Comparison of ENCODE assay signal across 2 cellular contexts in the genomic region with DNA sequence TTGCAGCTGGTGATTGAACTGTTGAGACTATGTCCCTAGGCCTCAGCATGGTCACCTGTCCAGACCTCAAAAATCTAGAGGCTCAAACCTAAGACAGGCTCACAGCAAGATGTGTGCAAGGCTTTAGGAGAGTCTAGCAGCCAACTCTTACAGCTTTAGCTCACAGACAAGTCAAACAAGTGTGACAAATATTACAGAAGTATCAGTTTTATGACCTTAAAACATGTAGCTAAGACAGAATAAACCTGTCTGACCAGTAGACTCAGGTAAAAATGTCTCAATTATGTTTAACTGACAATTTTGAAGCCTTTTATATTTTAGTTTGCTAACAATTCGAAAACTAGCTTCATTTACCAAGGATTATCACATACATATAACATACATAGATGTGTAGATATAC.
TF ChIP-seq lines count a peak whose summit lies in the region.

No MANE protein-coding gene starts in this region.

TF ChIP-seq in HEK293, 187 proteins besides CTCF, POLR2A, EP300 and RAD21 (continued from another document):
- TF ChIP-seq, protein P1, sequence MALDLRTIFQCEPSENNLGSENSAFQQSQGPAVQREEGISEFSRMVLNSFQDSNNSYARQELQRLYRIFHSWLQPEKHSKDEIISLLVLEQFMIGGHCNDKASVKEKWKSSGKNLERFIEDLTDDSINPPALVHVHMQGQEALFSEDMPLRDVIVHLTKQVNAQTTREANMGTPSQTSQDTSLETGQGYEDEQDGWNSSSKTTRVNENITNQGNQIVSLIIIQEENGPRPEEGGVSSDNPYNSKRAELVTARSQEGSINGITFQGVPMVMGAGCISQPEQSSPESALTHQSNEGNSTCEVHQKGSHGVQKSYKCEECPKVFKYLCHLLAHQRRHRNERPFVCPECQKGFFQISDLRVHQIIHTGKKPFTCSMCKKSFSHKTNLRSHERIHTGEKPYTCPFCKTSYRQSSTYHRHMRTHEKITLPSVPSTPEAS (tag by site-specific recombination; IDR thresholded peaks at IDR 0.05), result no peak
- TF ChIP-seq HOXD13 (CRISPR knock-in tag; IDR thresholded peaks at IDR 0.05; ENCODE audit: borderline replicate concordance) (no peak), ZNF426 (tag by site-specific recombination; IDR thresholded peaks at IDR 0.05) (no peak), ZNF624 (tag by site-specific recombination; IDR thresholded peaks at IDR 0.05) (no peak), TRIM28 (IDR thresholded peaks at IDR 0.05; ENCODE audit: borderline replicate concordance, low read length) (peak; percentile 98)

TF ChIP-seq in K562, 482 proteins besides CTCF, POLR2A, EP300 and RAD21 (continued from another document):
- TF ChIP-seq HNRNPH1 (optimal IDR thresholded peaks at IDR 0.05; ENCODE audit: low read depth, low read length), result no peak
- TF ChIP-seq, protein P2, sequence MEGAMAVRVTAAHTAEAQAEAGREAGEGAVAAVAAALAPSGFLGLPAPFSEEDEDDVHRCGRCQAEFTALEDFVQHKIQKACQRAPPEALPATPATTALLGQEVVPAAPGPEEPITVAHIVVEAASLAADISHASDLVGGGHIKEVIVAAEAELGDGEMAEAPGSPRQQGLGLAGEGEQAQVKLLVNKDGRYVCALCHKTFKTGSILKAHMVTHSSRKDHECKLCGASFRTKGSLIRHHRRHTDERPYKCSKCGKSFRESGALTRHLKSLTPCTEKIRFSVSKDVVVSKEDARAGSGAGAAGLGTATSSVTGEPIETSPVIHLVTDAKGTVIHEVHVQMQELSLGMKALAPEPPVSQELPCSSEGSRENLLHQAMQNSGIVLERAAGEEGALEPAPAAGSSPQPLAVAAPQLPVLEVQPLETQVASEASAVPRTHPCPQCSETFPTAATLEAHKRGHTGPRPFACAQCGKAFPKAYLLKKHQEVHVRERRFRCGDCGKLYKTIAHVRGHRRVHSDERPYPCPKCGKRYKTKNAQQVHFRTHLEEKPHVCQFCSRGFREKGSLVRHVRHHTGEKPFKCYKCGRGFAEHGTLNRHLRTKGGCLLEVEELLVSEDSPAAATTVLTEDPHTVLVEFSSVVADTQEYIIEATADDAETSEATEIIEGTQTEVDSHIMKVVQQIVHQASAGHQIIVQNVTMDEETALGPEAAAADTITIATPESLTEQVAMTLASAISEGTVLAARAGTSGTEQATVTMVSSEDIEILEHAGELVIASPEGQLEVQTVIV (CRISPR knock-in tag; IDR thresholded peaks at IDR 0.05; ENCODE audit: borderline replicate concordance), result no peak
- TF ChIP-seq, protein P3, sequence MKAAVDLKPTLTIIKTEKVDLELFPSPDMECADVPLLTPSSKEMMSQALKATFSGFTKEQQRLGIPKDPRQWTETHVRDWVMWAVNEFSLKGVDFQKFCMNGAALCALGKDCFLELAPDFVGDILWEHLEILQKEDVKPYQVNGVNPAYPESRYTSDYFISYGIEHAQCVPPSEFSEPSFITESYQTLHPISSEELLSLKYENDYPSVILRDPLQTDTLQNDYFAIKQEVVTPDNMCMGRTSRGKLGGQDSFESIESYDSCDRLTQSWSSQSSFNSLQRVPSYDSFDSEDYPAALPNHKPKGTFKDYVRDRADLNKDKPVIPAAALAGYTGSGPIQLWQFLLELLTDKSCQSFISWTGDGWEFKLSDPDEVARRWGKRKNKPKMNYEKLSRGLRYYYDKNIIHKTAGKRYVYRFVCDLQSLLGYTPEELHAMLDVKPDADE (conservative IDR thresholded peaks at IDR 0.05; ENCODE audit: control insufficient read depth, low read depth, low read length), result no peak
- TF ChIP-seq ZNF133 (CRISPR knock-in tag; IDR thresholded peaks at IDR 0.05), result no peak
- TF ChIP-seq, protein P4, sequence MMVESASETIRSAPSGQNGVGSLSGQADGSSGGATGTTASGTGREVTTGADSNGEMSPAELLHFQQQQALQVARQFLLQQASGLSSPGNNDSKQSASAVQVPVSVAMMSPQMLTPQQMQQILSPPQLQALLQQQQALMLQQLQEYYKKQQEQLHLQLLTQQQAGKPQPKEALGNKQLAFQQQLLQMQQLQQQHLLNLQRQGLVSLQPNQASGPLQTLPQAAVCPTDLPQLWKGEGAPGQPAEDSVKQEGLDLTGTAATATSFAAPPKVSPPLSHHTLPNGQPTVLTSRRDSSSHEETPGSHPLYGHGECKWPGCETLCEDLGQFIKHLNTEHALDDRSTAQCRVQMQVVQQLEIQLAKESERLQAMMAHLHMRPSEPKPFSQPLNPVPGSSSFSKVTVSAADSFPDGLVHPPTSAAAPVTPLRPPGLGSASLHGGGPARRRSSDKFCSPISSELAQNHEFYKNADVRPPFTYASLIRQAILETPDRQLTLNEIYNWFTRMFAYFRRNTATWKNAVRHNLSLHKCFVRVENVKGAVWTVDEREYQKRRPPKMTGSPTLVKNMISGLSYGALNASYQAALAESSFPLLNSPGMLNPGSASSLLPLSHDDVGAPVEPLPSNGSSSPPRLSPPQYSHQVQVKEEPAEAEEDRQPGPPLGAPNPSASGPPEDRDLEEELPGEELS (CRISPR knock-in tag; IDR thresholded peaks at IDR 0.05; ENCODE audit: borderline replicate concordance), result no peak
- TF ChIP-seq POLR2AphosphoS2 (IDR thresholded peaks at IDR 0.05; ENCODE audit: low read length), result no peak
- TF ChIP-seq RB1 (IDR thresholded peaks at IDR 0.05; ENCODE audit: low read depth), result no peak
- TF ChIP-seq, protein P5, sequence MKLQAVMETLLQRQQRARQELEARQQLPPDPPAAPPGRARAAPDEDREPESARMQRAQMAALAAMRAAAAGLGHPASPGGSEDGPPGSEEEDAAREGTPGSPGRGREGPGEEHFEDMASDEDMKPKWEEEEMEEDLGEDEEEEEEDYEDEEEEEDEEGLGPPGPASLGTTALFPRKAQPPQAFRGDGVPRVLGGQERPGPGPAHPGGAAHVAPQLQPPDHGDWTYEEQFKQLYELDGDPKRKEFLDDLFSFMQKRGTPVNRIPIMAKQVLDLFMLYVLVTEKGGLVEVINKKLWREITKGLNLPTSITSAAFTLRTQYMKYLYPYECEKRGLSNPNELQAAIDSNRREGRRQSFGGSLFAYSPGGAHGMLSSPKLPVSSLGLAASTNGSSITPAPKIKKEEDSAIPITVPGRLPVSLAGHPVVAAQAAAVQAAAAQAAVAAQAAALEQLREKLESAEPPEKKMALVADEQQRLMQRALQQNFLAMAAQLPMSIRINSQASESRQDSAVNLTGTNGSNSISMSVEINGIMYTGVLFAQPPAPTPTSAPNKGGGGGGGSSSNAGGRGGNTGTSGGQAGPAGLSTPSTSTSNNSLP (IDR thresholded peaks at IDR 0.05; ENCODE audit: borderline replicate concordance, low read depth, low read length), result no peak
- TF ChIP-seq, protein P6, sequence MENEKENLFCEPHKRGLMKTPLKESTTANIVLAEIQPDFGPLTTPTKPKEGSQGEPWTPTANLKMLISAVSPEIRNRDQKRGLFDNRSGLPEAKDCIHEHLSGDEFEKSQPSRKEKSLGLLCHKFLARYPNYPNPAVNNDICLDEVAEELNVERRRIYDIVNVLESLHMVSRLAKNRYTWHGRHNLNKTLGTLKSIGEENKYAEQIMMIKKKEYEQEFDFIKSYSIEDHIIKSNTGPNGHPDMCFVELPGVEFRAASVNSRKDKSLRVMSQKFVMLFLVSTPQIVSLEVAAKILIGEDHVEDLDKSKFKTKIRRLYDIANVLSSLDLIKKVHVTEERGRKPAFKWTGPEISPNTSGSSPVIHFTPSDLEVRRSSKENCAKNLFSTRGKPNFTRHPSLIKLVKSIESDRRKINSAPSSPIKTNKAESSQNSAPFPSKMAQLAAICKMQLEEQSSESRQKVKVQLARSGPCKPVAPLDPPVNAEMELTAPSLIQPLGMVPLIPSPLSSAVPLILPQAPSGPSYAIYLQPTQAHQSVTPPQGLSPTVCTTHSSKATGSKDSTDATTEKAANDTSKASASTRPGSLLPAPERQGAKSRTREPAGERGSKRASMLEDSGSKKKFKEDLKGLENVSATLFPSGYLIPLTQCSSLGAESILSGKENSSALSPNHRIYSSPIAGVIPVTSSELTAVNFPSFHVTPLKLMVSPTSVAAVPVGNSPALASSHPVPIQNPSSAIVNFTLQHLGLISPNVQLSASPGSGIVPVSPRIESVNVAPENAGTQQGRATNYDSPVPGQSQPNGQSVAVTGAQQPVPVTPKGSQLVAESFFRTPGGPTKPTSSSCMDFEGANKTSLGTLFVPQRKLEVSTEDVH (IDR thresholded peaks at IDR 0.05; ENCODE audit: low read depth, partially characterized antibody), result no peak
- TF ChIP-seq, protein P7, sequence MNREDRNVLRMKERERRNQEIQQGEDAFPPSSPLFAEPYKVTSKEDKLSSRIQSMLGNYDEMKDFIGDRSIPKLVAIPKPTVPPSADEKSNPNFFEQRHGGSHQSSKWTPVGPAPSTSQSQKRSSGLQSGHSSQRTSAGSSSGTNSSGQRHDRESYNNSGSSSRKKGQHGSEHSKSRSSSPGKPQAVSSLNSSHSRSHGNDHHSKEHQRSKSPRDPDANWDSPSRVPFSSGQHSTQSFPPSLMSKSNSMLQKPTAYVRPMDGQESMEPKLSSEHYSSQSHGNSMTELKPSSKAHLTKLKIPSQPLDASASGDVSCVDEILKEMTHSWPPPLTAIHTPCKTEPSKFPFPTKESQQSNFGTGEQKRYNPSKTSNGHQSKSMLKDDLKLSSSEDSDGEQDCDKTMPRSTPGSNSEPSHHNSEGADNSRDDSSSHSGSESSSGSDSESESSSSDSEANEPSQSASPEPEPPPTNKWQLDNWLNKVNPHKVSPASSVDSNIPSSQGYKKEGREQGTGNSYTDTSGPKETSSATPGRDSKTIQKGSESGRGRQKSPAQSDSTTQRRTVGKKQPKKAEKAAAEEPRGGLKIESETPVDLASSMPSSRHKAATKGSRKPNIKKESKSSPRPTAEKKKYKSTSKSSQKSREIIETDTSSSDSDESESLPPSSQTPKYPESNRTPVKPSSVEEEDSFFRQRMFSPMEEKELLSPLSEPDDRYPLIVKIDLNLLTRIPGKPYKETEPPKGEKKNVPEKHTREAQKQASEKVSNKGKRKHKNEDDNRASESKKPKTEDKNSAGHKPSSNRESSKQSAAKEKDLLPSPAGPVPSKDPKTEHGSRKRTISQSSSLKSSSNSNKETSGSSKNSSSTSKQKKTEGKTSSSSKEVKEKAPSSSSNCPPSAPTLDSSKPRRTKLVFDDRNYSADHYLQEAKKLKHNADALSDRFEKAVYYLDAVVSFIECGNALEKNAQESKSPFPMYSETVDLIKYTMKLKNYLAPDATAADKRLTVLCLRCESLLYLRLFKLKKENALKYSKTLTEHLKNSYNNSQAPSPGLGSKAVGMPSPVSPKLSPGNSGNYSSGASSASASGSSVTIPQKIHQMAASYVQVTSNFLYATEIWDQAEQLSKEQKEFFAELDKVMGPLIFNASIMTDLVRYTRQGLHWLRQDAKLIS (CRISPR knock-in tag; IDR thresholded peaks at IDR 0.05), result no peak
- no peak for TF ChIP-seq CBX1 (IDR thresholded peaks at IDR 0.05; ENCODE audit: low read depth)
TF ChIP-seq in K562: peak in this region for 0.
